In genomic region chr11:78039919-78040671, GRCh38 we compare ENCODE assay signal across 8 cellular contexts. TPM values are rescaled to one million over a fixed set of nuclear protein-coding genes. Genes with fewer than 3 reads are reported as not detected.
DNase-seq lines count a peak whose midpoint lies in the region; ATAC-seq, FAIRE-seq and TF ChIP-seq lines count a peak whose summit lies in the region.

No MANE protein-coding gene starts in this region.

- H3K27me3 ChIP-seq in RWPE2 (ENCODE audit: insufficient read depth, poor library complexity, severe bottlenecking) (no peaks in the 10 kb centered on the region), stomach (no peaks in the 10 kb centered on the region)

- FAIRE-seq in D721Med (lab: Jason Lieb, UNC), result no peak

- 22 to 26% (median 24%) methylated on average over 7 of the region's 7 CpGs for WGBS in stomach, 5 donors

- H3K9me3 ChIP-seq in RWPE2 (ENCODE audit: severe bottlenecking) (no peaks in the 10 kb centered on the region), stomach (no peaks in the 10 kb centered on the region)

- H3K4me1 ChIP-seq in RWPE2 (ENCODE audit: insufficient read depth, poor library complexity, severe bottlenecking), result peaks cover 26% of the 10 kb centered on the region
- H3K4me1 ChIP-seq in stomach, result peaks cover 45 to 51% (median 48%) of the 10 kb centered on the region in 4 donors

- DNase-seq in Ammon's horn (ENCODE audit: low spot score) (peak; percentile 72), HK-2 (ENCODE audit: unreplicated experiment) (peak; percentile 80), RWPE2 (ENCODE audit: low spot score) (peak; percentile 74), choroid plexus epithelial cell (ENCODE audit: low read depth) (peak; percentile 82), medulla oblongata (ENCODE audit: extremely low spot score) (peak; percentile 74), stomach (peak; percentile 72), D721Med (ENCODE audit: insufficient read length, low spot score) (no peak)

- H3K36me3 ChIP-seq in RWPE2 (ENCODE audit: low read depth) (no peaks in the 10 kb centered on the region), stomach (no peaks in the 10 kb centered on the region)

- no peak for TF ChIP-seq CTCF in RWPE2 (IDR thresholded peaks at IDR 0.05; ENCODE audit: poor library complexity, severe bottlenecking)
- TF ChIP-seq CTCF in choroid plexus epithelial cell (conservative IDR thresholded peaks at IDR 0.05; ENCODE audit: low read depth, low read length), result no peak
- TF ChIP-seq CTCF in stomach (IDR thresholded peaks at IDR 0.05), result no peak
- TF ChIP-seq CTCF in D721Med (IDR thresholded peaks at IDR 0.05; ENCODE audit: insufficient read depth, missing control alignments), result no peak

- TF ChIP-seq EP300 in stomach (IDR thresholded peaks at IDR 0.05), result no peak

- H3K27ac ChIP-seq in RWPE2 (ENCODE audit: poor library complexity, severe bottlenecking), result peak overlapping the region; percentile 90
- H3K27ac ChIP-seq in stomach, result peak overlapping the region; percentile 58 to 85 (median 72)

- intact Hi-C loops in stomach (cut with DNase I; ENCODE audit: low total_unique reads), result no loop called here

- no peak overlapping the region for H3K4me3 ChIP-seq in RWPE2 (ENCODE audit: severe bottlenecking)
- H3K4me3 ChIP-seq in choroid plexus epithelial cell (ENCODE audit: low read depth, low read length), result no peak overlapping the region
- H3K4me3 ChIP-seq in stomach, result no peak overlapping the region

- no peak for TF ChIP-seq POLR2A in stomach (IDR thresholded peaks at IDR 0.05)

- peak; percentile 92 for ATAC-seq in GM18498 (IDR thresholded peaks at IDR 0.05; ENCODE audit: unreplicated experiment)
- peak; percentile 85 for ATAC-seq in RWPE2 (ENCODE audit: low read depth)

RNA-seq across cellular contexts. Expression of gene KCTD14, which starts 17.0 kb away (rescaled TPM):
- total RNA-seq in stomach, result 10 to 100 TPM in 4 of 5 donors, 1 to 10 TPM in 1; 2.3 to 62.0 (median 14.7) TPM
- 10 to 100 TPM in 2 of 3 donors, 1 to 10 TPM in 1; 8.9 to 27.2 (median 13.3) TPM for polyA plus RNA-seq in stomach

RNA-seq across cellular contexts. Expression of gene THRSP, which starts 23.6 kb away (rescaled TPM):
- total RNA-seq in stomach, result under 1 TPM in 1 of 5 donors, not detected in 4; 0.55 TPM
- polyA plus RNA-seq in stomach, result 1 to 10 TPM in 1 of 3 donors, under 1 TPM in 1, not detected in 1; 0.33 to 1.4 TPM

RNA-seq across cellular contexts. Expression of gene NDUFC2, which starts 39.6 kb away (rescaled TPM):
- 100 to 1,000 TPM in 2 of 5 donors, 10 to 100 TPM in 2, not detected in 1; 53.6 to 336 (median 92.4) TPM for total RNA-seq in stomach
- polyA plus RNA-seq in stomach, result 100 to 1,000 TPM; 110 to 121 (median 119) TPM

RNA-seq across cellular contexts. Expression of gene INTS4, which starts 45.6 kb away (rescaled TPM):
- total RNA-seq in stomach, result 10 to 100 TPM; 10.7 to 92.8 (median 30.0) TPM
- polyA plus RNA-seq in stomach, result 10 to 100 TPM; 12.4 to 16.9 (median 13.3) TPM
